Comparison of ENCODE assay signal across 13 cellular contexts in genomic region chr18:10878703-10879102, GRCh38.
DNase-seq lines count a peak whose midpoint lies in the region; ATAC-seq and TF ChIP-seq lines count a peak whose summit lies in the region.
"Had no signal": no experiment of that assay in that cellular context is flagged by ENCODE, and none has a peak within 500 bp of the region (broad histone marks: within the 10 kb centered on the region; RNA-seq: fewer than 3 reads in every experiment).

No MANE protein-coding gene starts in this region.

- ATAC-seq in GM18505 (IDR thresholded peaks at IDR 0.05; ENCODE audit: unreplicated experiment) (peak; percentile 87), GM19463 (IDR thresholded peaks at IDR 0.05; ENCODE audit: unreplicated experiment) (peak; percentile 77), HG02870 (IDR thresholded peaks at IDR 0.05; ENCODE audit: unreplicated experiment) (peak; percentile 89), HG03565 (IDR thresholded peaks at IDR 0.05; ENCODE audit: unreplicated experiment) (peak; percentile 92)

- 71 to 80% methylated on average over 1 of the region's 1 CpG for WGBS in lower leg skin, 2 donors
- WGBS in suprapubic skin = 87% methylated on average over 1 of the region's 1 CpG

- H3K4me1 ChIP-seq in suprapubic skin = no peaks in the 10 kb centered on the region

- H3K4me3 ChIP-seq in lower leg skin (ENCODE audit: low read depth, poor library complexity, severe bottlenecking) = no peak overlapping the region
- H3K4me3 ChIP-seq in suprapubic skin = no peak overlapping the region

- no peak for TF ChIP-seq POLR2A in GM18505 (IDR thresholded peaks at IDR 0.05; ENCODE audit: borderline replicate concordance, extremely low read depth, insufficient read depth, insufficient read length)
- TF ChIP-seq POLR2A in lower leg skin (IDR thresholded peaks at IDR 0.05) = no peak
- no peak for TF ChIP-seq POLR2A in suprapubic skin (IDR thresholded peaks at IDR 0.05)

- no peaks in the 10 kb centered on the region for H3K27me3 ChIP-seq in suprapubic skin

- intact Hi-C loops in lower leg skin (cut with DNase I; ENCODE audit: low total_unique reads) = no loop called here

- no peak overlapping the region for H3K27ac ChIP-seq in suprapubic skin
- no peak overlapping the region for H3K27ac ChIP-seq in substantia nigra (ENCODE audit: low read depth, low read length, poor library complexity, severe bottlenecking)

- no peaks in the 10 kb centered on the region for H3K36me3 ChIP-seq in suprapubic skin

- no peak for TF ChIP-seq CTCF in lower leg skin (IDR thresholded peaks at IDR 0.05)
- no peak for TF ChIP-seq CTCF in suprapubic skin (IDR thresholded peaks at IDR 0.05)

- no peak for TF ChIP-seq EP300 in suprapubic skin (IDR thresholded peaks at IDR 0.05)

- DNase-seq in lower leg skin (ENCODE audit: low spot score in 2 of 2) (no peak), suprapubic skin (ENCODE audit: low spot score in 2 of 2) (no peak), activated gamma-delta T cell treated with Interleukin-2 at 50 U/mL for 16 hours (no peak), substantia nigra (lab: John Stamatoyannopoulos, UW) (no peak)
- DNase-seq: activated CD4-positive, alpha-beta T cell treated with anti-CD3 and anti-CD28 coated beads, Interleukin-2, amount 10 ng/mL, durations not matched to agents 7 days and 5 days; activated naive CD4-positive, alpha-beta T cell treated with anti-CD3 and anti-CD28 coated beads, Interleukin-2, amount 10 ng/mL, durations not matched to agents 7 days and 5 days; GF-D8; MV-4-11; stimulated activated CD8-positive, alpha-beta memory T cell treated with anti-CD3 and anti-CD28 coated beads, Interleukin-4, amount 100 ng/mL, for 48 hours had no signal

- no peaks in the 10 kb centered on the region for H3K9me3 ChIP-seq in suprapubic skin
